Comparison of ENCODE assay signal across 1 cellular context in the genomic region with DNA sequence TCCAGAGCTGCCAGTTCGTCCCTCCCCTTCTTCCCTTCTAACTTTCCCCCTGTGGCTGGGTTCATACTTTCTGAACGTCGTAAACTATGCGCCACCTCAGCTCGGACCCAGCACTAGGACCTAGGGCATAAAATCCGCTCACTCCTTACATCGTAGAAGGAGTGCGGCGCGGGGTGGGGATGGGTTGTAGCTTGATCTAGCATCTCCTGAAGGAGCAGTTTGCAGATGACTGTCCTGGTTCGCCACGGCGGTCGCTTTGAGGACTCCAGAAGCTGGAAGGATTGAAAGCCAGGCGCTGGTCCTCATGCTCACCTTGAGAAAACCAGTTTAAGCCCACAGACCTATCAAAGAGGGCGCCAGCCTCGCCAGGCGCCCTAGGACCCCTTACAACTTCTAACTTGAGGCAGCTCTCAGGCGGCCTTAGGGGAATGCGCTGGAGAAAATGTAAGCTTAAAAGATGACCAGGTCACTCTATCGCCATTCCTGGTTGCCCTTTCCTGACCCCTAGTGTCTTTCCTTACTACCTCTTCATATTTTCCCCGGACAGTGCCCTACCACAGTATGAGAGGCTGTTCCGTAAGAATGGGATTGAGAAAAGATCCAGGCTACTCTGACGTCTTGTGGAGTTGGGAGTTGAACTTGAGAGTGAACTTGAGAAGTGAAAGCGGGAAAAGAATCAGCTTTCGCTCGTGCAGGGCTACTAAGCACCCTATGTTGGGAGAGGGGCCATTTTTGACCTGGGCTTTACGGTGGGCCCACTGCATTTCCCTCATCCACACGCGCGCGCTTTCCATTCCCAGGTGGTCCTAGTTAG.
TF ChIP-seq lines count a peak whose summit lies in the region.

No MANE protein-coding gene starts in this region.

TF ChIP-seq in IMR-90, 13 proteins besides CTCF, POLR2A, EP300 and RAD21 (continued from another document):
- TF ChIP-seq USF2 (IDR thresholded peaks at IDR 0.05; ENCODE audit: low read depth, low read length), result no peak
- TF ChIP-seq MAZ (IDR thresholded peaks at IDR 0.05; ENCODE audit: borderline replicate concordance, low read depth, low read length), result no peak
- TF ChIP-seq MAFK (IDR thresholded peaks at IDR 0.05; ENCODE audit: low read depth, low read length), result no peak
TF ChIP-seq in IMR-90: peak in this region for 0.
